In the genomic region with DNA sequence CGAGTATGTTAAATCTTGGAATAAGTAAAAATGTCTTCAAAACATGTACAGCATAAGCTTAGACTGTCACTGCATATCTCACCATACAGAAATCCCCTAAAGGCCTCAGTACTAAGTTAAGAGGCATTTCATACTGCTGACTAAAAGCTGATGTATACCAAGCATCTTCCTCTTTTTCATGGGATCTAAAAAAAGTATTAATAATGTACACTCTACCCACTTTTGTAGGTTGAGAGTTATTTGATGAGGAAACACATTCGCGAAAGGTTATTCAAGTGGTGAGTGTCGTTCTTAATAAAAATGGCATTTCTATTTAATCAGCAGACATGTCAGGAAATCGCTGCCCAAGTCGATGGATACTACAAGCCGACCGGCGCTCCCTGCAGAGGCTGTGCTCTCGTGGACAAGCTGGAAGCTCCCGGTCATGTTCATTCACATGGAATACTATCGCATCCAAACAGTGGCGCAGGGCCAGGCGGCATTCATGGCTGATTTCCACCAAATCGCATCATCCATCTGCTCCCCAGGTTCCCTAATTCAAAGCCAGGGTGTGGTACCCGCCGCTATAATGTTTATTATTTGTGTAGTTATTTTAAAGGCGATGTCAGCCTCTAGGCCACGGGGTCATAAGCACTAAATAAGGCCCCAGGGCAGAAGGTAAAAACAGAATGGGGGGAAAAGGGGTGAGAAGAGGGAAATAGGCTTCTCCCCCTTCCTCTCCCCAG, we compare ENCODE assay signal across 8 cellular contexts. TPM values are rescaled to one million over a fixed set of nuclear protein-coding genes. Genes with fewer than 3 reads are reported as not detected.
DNase-seq lines count a peak whose midpoint lies in the region; ATAC-seq and TF ChIP-seq lines count a peak whose summit lies in the region.

No MANE protein-coding gene starts in this region.

- H3K4me2 ChIP-seq in fibroblast of lung (ENCODE audit: extremely low read depth, insufficient read depth, low read length), result peak overlapping the region; percentile 99

- H3K27ac ChIP-seq in fibroblast of lung (ENCODE audit: insufficient read depth, low read length), result peak overlapping the region; percentile 73
- H3K27ac ChIP-seq in muscle layer of colon (ENCODE audit: low read depth, low read length), result peak overlapping the region; percentile 86
- H3K27ac ChIP-seq in urinary bladder (ENCODE audit: low read depth), result peak overlapping the region; percentile 60

- no peak for TF ChIP-seq CTCF in GM12875 (IDR thresholded peaks at IDR 0.05; ENCODE audit: borderline replicate concordance, insufficient read depth, low read depth, low read length)
- no peak for TF ChIP-seq CTCF in fibroblast of lung (conservative IDR thresholded peaks at IDR 0.05 in 1 of 2, IDR thresholded peaks at IDR 0.05 in 1 of 2; ENCODE audit: low read depth in 1 of 2, low read length in 2 of 2)

- H3K27me3 Mint-ChIP-seq in activated T-helper 1 cell treated with anti-CD3 and anti-CD28 coated beads, Interleukin-12 subunit alpha, Interleukin-12 subunit beta, Interleukin-2, Interleukin-4 antibody, amounts not matched to agents 30 ng/mL and 10 ng/mL and 1 ng/mL, durations not matched to agents 14 hours and 24 hours and 36 hours (ENCODE audit: insufficient read depth), result no peaks in the 10 kb centered on the region

- H3K9me3 Mint-ChIP-seq in activated T-helper 1 cell treated with anti-CD3 and anti-CD28 coated beads, Interleukin-12 subunit alpha, Interleukin-12 subunit beta, Interleukin-2, Interleukin-4 antibody, amounts not matched to agents 30 ng/mL and 10 ng/mL and 1 ng/mL, durations not matched to agents 14 hours and 24 hours and 36 hours, result no peaks in the 10 kb centered on the region

- ATAC-seq in HG03025 (IDR thresholded peaks at IDR 0.05; ENCODE audit: low FRiP score, unreplicated experiment), result peak; percentile 10

- 3% methylated on average over 19 of the region's 19 CpGs for WGBS in urinary bladder

- peak overlapping the region; percentile 92 for H3K4me3 Mint-ChIP-seq in activated T-helper 1 cell treated with anti-CD3 and anti-CD28 coated beads, Interleukin-12 subunit alpha, Interleukin-12 subunit beta, Interleukin-2, Interleukin-4 antibody, amounts not matched to agents 30 ng/mL and 10 ng/mL and 1 ng/mL, durations not matched to agents 14 hours and 24 hours and 36 hours

- H3K27me3 ChIP-seq in fibroblast of lung (ENCODE audit: control insufficient read depth, insufficient read depth, low read length) (no peaks in the 10 kb centered on the region), muscle layer of colon (ENCODE audit: control insufficient read depth in 1 of 2, insufficient read depth in 2 of 2, low read length in 2 of 2) (no peaks in the 10 kb centered on the region)

- intact Hi-C loops in activated T-helper 1 cell treated with anti-CD3 and anti-CD28 coated beads, Interleukin-12 subunit alpha, Interleukin-12 subunit beta, Interleukin-2, Interleukin-4 antibody, amounts not matched to agents 30 ng/mL and 10 ng/mL and 1 ng/mL, durations not matched to agents 14 hours and 24 hours and 36 hours (cut with micrococcal nuclease), result loop anchor here (2.0 to 10.0 kb wide), 4 partner anchors 56 to 1104 kb away; no protein-coding TSS in a partner anchor

- peak overlapping the region; percentile 92 for H3K27ac Mint-ChIP-seq in activated T-helper 1 cell treated with anti-CD3 and anti-CD28 coated beads, Interleukin-12 subunit alpha, Interleukin-12 subunit beta, Interleukin-2, Interleukin-4 antibody, amounts not matched to agents 30 ng/mL and 10 ng/mL and 1 ng/mL, durations not matched to agents 14 hours and 24 hours and 36 hours

- peaks cover 17% of the 10 kb centered on the region for H3K79me2 ChIP-seq in fibroblast of lung (ENCODE audit: control insufficient read depth, insufficient read depth, low read length)

- H4K20me1 ChIP-seq in fibroblast of lung (ENCODE audit: control insufficient read depth, extremely low read depth, insufficient read depth, low read length), result no peaks in the 10 kb centered on the region

- no peaks in the 10 kb centered on the region for H3K36me3 ChIP-seq in fibroblast of lung (ENCODE audit: control insufficient read depth, insufficient read depth, low read length)
- no peaks in the 10 kb centered on the region for H3K36me3 ChIP-seq in muscle layer of colon (ENCODE audit: insufficient read depth, low read length)
- H3K36me3 ChIP-seq in urinary bladder (ENCODE audit: insufficient read depth), result peaks cover 2% of the 10 kb centered on the region

- H3K9me3 ChIP-seq in fibroblast of lung (ENCODE audit: control insufficient read depth, insufficient read depth, low read depth, low read length) (no peaks in the 10 kb centered on the region), muscle layer of colon (ENCODE audit: low read length) (no peaks in the 10 kb centered on the region)

- H2AFZ ChIP-seq in fibroblast of lung (ENCODE audit: low read length), result peak overlapping the region; percentile 79

- DNase-seq in 8988T, result peak; percentile 41
- DNase-seq in NCI-H510A (lab: John Stamatoyannopoulos, UW), result peak; percentile 23
- DNase-seq in activated T-helper 1 cell treated with anti-CD3 and anti-CD28 coated beads, Interleukin-12 subunit alpha, Interleukin-12 subunit beta, Interleukin-2, Interleukin-4 antibody, amounts not matched to agents 30 ng/mL and 10 ng/mL and 1 ng/mL, durations not matched to agents 14 hours and 24 hours and 36 hours (ENCODE audit: low spot score), result peak; percentile 5
- peak; percentile 74 to 79 for DNase-seq in fibroblast of lung (ENCODE audit: low read depth in 2 of 2)

- H3K4me3 ChIP-seq in GM12875 (ENCODE audit: low read depth, low read length), result peak overlapping the region; percentile 95
- H3K4me3 ChIP-seq in fibroblast of lung (replicated peaks in 1 of 4; ENCODE audit: control extremely low read depth in 1 of 4, insufficient read depth in 1 of 4, low read depth in 3 of 4, low read length in 4 of 4), result peak overlapping the region; percentile 68 to 96 (median 92)
- peak overlapping the region; percentile 89 to 98 for H3K4me3 ChIP-seq in muscle layer of colon (ENCODE audit: low read depth in 1 of 2, low read length in 2 of 2)
- peak overlapping the region; percentile 98 for H3K4me3 ChIP-seq in urinary bladder (ENCODE audit: low read depth, low read length)

- peaks cover 9% of the 10 kb centered on the region for H3K36me3 Mint-ChIP-seq in activated T-helper 1 cell treated with anti-CD3 and anti-CD28 coated beads, Interleukin-12 subunit alpha, Interleukin-12 subunit beta, Interleukin-2, Interleukin-4 antibody, amounts not matched to agents 30 ng/mL and 10 ng/mL and 1 ng/mL, durations not matched to agents 14 hours and 24 hours and 36 hours (ENCODE audit: low read depth)

- H3K4me1 ChIP-seq in fibroblast of lung (ENCODE audit: control insufficient read depth, extremely low read depth, insufficient read depth, low read length) (peaks cover 2% of the 10 kb centered on the region), muscle layer of colon (ENCODE audit: insufficient read depth, low read length) (peaks cover 15% of the 10 kb centered on the region), urinary bladder (ENCODE audit: insufficient read depth) (no peaks in the 10 kb centered on the region)

- H3K9ac ChIP-seq in fibroblast of lung (ENCODE audit: insufficient read depth, low read length), result peak overlapping the region; percentile 88
- peak overlapping the region; percentile 28 for H3K9ac ChIP-seq in muscle layer of colon (ENCODE audit: low read length)

- peaks cover 34% of the 10 kb centered on the region for H3K4me1 Mint-ChIP-seq in activated T-helper 1 cell treated with anti-CD3 and anti-CD28 coated beads, Interleukin-12 subunit alpha, Interleukin-12 subunit beta, Interleukin-2, Interleukin-4 antibody, amounts not matched to agents 30 ng/mL and 10 ng/mL and 1 ng/mL, durations not matched to agents 14 hours and 24 hours and 36 hours (ENCODE audit: low read depth)

RNA-seq across cellular contexts. Expression of a gene that starts 0.7 kb away (rescaled TPM):
- total RNA-seq in activated T-helper 1 cell treated with anti-CD3 and anti-CD28 coated beads, Interleukin-12 subunit alpha, Interleukin-12 subunit beta, Interleukin-2, Interleukin-4 antibody, amounts not matched to agents 30 ng/mL and 10 ng/mL and 1 ng/mL, durations not matched to agents 14 hours and 24 hours and 36 hours, result 11.3 and 12.2 TPM in 2 replicates
- total RNA-seq in fibroblast of lung (14.1 and 32.4 TPM in 2 replicates), urinary bladder (11.5 TPM)
- polyA plus RNA-seq in fibroblast of lung (15.5 and 18.7 TPM in 2 replicates), urinary bladder (4.0 TPM)
- 10.5 and 13.4 TPM in 2 replicates for polyA plus RNA-seq in fibroblast of lung (2012)
- 5.5 and 6.0 TPM in 2 replicates for polyA minus RNA-seq in fibroblast of lung (ENCODE audit: low replicate concordance)

RNA-seq across cellular contexts. Expression of a gene that starts 0.8 kb away (rescaled TPM):
- 24.4 TPM in 2 replicates for total RNA-seq in activated T-helper 1 cell treated with anti-CD3 and anti-CD28 coated beads, Interleukin-12 subunit alpha, Interleukin-12 subunit beta, Interleukin-2, Interleukin-4 antibody, amounts not matched to agents 30 ng/mL and 10 ng/mL and 1 ng/mL, durations not matched to agents 14 hours and 24 hours and 36 hours
- total RNA-seq in fibroblast of lung (16.2 and 33.7 TPM in 2 replicates), urinary bladder (16.0 TPM)
- polyA plus RNA-seq in fibroblast of lung (29.2 and 35.2 TPM in 2 replicates), urinary bladder (4.4 TPM)
- polyA plus RNA-seq in fibroblast of lung (2012), result 20.8 and 28.0 TPM in 2 replicates
- polyA minus RNA-seq in fibroblast of lung (ENCODE audit: low replicate concordance), result 11.0 and 27.9 TPM in 2 replicates

Comparison
In these comparisons a context has a peak if more than half of its experiments do, and no peak if none do; other contexts are left out.
1. Peak in every context shown above with its lines: DNase-seq, ATAC-seq, H3K4me3 ChIP-seq and H3K27ac ChIP-seq.
2. DNase-seq: peak in every context shown above with its lines; median percentile 76 in fibroblast of lung; 41 in 8988T; 23 in NCI-H510A; 5 in activated T-helper 1 cell treated with anti-CD3 and anti-CD28 coated beads, Interleukin-12 subunit alpha, Interleukin-12 subunit beta, Interleukin-2, Interleukin-4 antibody, amounts not matched to agents 30 ng/mL and 10 ng/mL and 1 ng/mL, durations not matched to agents 14 hours and 24 hours and 36 hours.